Comparison of ENCODE assay signal across 1 cellular context in genomic region chr1:174131032-174131638, GRCh38.
A peak's percentile ranks its signal among the peaks of the same experiment; 100 is the strongest.
TF ChIP-seq lines count a peak whose summit lies in the region.

No MANE protein-coding gene starts in this region.

TF ChIP-seq in K562, 482 proteins besides CTCF, POLR2A, EP300 and RAD21 (continued from another document):
- TF ChIP-seq ZBTB43 (CRISPR knock-in tag; IDR thresholded peaks at IDR 0.05) = no peak
- peak; percentile 29; the same call in 1 of the 2 replicates for TF ChIP-seq ZBTB1 (CRISPR knock-in tag; IDR thresholded peaks at IDR 0.05; ENCODE audit: borderline replicate concordance, low read depth)
- TF ChIP-seq ARID3A (IDR thresholded peaks at IDR 0.05; ENCODE audit: borderline replicate concordance, low read depth, low read length) = no peak
- TF ChIP-seq PTBP1 (IDR thresholded peaks at IDR 0.05; ENCODE audit: low read depth, low read length) = no peak
- no peak for TF ChIP-seq NCOR1 (IDR thresholded peaks at IDR 0.05)
- TF ChIP-seq MAX (CRISPR knock-in tag; IDR thresholded peaks at IDR 0.05) = 0 out of 2 replicates have a peak, but pooled peaks have one; percentile 24
- TF ChIP-seq TEAD1 (CRISPR knock-in tag; IDR thresholded peaks at IDR 0.05) = 0 out of 4 replicates have a peak, but pooled peaks of 1 of the 2 experiments have one; percentile 38
- no peak for TF ChIP-seq MTA3 (IDR thresholded peaks at IDR 0.05; ENCODE audit: borderline replicate concordance)
- no peak for TF ChIP-seq THRB (CRISPR knock-in tag; conservative IDR thresholded peaks at IDR 0.05)
- TF ChIP-seq FOXO4 (CRISPR knock-in tag; IDR thresholded peaks at IDR 0.05) = no peak
- TF ChIP-seq USF1 (CRISPR knock-in tag; IDR thresholded peaks at IDR 0.05) = peak; percentile 23; the same call in 1 of the 2 replicates
